ENCODE assay signal across 2 cellular contexts in the genomic region with DNA sequence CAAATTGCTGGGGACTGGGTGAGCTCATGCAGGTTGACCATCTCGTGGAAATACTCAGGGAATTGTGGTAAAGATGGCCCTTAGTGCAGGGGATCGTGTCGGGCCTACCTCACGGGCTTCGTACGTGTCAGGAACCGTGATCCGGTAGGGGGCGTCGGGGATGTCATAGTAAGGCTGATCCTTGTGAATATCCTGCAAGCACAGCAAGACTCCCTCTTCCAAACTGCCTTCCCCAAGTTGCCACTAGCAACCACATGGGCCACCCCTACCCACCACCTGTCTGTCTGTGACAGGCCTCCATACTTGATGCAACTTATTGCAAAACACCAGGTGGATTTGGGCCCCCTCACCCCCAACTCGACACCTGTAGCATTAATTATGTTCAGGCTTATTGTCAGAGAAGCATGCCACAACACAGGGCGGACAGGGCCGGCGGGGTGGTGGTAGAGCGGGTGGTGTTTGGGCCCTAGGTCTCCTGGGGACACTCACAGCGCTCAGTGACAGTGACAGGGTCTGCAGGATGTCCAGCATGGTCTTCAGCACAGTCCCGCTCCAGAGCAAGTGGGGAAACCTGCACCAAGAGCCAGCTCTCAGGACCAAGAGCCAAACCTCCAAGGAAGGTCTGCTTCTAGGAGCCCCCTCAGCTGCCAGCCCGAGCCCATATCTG.
TF ChIP-seq lines count a peak whose summit lies in the region.

No MANE protein-coding gene starts in this region.

TF ChIP-seq in IMR-90, 13 proteins besides CTCF, POLR2A, EP300 and RAD21:
- TF ChIP-seq CEBPB (IDR thresholded peaks at IDR 0.05; ENCODE audit: low read depth, low read length), result no peak

TF ChIP-seq in WTC11, 78 proteins besides CTCF, POLR2A, EP300 and RAD21:
- TF ChIP-seq EMX1 (CRISPR knock-in tag; IDR thresholded peaks at IDR 0.05) (no peak), ATF3 (CRISPR knock-in tag; conservative IDR thresholded peaks at IDR 0.05) (no peak), NFYB (CRISPR knock-in tag; conservative IDR thresholded peaks at IDR 0.05; ENCODE audit: low read depth) (no peak), NFE2L1 (CRISPR knock-in tag; IDR thresholded peaks at IDR 0.05) (no peak), FOXK1 (CRISPR knock-in tag; IDR thresholded peaks at IDR 0.05) (no peak), NR2C2 (CRISPR knock-in tag; IDR thresholded peaks at IDR 0.05) (no peak), MYBL2 (CRISPR knock-in tag; IDR thresholded peaks at IDR 0.05) (no peak), ZNF423 (CRISPR knock-in tag; IDR thresholded peaks at IDR 0.05) (no peak), SOX15 (CRISPR knock-in tag; IDR thresholded peaks at IDR 0.05) (no peak), ZNF232 (CRISPR knock-in tag; IDR thresholded peaks at IDR 0.05) (no peak), E2F5 (CRISPR knock-in tag; IDR thresholded peaks at IDR 0.05) (no peak), HMGXB4 (CRISPR knock-in tag; IDR thresholded peaks at IDR 0.05) (no peak), TEAD1 (CRISPR knock-in tag; IDR thresholded peaks at IDR 0.05) (no peak), ZNF263 (CRISPR knock-in tag; IDR thresholded peaks at IDR 0.05; ENCODE audit: low read depth) (no peak), GRHL2 (CRISPR knock-in tag; IDR thresholded peaks at IDR 0.05; ENCODE audit: insufficient replicate concordance, severe bottlenecking) (no peak)
- TF ChIP-seq, protein P1, sequence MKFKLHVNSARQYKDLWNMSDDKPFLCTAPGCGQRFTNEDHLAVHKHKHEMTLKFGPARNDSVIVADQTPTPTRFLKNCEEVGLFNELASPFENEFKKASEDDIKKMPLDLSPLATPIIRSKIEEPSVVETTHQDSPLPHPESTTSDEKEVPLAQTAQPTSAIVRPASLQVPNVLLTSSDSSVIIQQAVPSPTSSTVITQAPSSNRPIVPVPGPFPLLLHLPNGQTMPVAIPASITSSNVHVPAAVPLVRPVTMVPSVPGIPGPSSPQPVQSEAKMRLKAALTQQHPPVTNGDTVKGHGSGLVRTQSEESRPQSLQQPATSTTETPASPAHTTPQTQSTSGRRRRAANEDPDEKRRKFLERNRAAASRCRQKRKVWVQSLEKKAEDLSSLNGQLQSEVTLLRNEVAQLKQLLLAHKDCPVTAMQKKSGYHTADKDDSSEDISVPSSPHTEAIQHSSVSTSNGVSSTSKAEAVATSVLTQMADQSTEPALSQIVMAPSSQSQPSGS (CRISPR knock-in tag; IDR thresholded peaks at IDR 0.05; ENCODE audit: borderline replicate concordance, low read depth), result no peak
- TF ChIP-seq, protein P2, sequence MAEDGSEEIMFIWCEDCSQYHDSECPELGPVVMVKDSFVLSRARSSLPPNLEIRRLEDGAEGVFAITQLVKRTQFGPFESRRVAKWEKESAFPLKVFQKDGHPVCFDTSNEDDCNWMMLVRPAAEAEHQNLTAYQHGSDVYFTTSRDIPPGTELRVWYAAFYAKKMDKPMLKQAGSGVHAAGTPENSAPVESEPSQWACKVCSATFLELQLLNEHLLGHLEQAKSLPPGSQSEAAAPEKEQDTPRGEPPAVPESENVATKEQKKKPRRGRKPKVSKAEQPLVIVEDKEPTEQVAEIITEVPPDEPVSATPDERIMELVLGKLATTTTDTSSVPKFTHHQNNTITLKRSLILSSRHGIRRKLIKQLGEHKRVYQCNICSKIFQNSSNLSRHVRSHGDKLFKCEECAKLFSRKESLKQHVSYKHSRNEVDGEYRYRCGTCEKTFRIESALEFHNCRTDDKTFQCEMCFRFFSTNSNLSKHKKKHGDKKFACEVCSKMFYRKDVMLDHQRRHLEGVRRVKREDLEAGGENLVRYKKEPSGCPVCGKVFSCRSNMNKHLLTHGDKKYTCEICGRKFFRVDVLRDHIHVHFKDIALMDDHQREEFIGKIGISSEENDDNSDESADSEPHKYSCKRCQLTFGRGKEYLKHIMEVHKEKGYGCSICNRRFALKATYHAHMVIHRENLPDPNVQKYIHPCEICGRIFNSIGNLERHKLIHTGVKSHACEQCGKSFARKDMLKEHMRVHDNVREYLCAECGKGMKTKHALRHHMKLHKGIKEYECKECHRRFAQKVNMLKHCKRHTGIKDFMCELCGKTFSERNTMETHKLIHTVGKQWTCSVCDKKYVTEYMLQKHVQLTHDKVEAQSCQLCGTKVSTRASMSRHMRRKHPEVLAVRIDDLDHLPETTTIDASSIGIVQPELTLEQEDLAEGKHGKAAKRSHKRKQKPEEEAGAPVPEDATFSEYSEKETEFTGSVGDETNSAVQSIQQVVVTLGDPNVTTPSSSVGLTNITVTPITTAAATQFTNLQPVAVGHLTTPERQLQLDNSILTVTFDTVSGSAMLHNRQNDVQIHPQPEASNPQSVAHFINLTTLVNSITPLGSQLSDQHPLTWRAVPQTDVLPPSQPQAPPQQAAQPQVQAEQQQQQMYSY (CRISPR knock-in tag; IDR thresholded peaks at IDR 0.05), result no peak
- TF ChIP-seq, protein P3, sequence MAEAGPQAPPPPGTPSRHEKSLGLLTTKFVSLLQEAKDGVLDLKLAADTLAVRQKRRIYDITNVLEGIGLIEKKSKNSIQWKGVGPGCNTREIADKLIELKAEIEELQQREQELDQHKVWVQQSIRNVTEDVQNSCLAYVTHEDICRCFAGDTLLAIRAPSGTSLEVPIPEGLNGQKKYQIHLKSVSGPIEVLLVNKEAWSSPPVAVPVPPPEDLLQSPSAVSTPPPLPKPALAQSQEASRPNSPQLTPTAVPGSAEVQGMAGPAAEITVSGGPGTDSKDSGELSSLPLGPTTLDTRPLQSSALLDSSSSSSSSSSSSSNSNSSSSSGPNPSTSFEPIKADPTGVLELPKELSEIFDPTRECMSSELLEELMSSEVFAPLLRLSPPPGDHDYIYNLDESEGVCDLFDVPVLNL (CRISPR knock-in tag; IDR thresholded peaks at IDR 0.05; ENCODE audit: borderline replicate concordance, low read depth), result no peak
- TF ChIP-seq, protein P4, sequence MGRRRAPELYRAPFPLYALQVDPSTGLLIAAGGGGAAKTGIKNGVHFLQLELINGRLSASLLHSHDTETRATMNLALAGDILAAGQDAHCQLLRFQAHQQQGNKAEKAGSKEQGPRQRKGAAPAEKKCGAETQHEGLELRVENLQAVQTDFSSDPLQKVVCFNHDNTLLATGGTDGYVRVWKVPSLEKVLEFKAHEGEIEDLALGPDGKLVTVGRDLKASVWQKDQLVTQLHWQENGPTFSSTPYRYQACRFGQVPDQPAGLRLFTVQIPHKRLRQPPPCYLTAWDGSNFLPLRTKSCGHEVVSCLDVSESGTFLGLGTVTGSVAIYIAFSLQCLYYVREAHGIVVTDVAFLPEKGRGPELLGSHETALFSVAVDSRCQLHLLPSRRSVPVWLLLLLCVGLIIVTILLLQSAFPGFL (CRISPR knock-in tag; IDR thresholded peaks at IDR 0.05; ENCODE audit: borderline replicate concordance), result no peak
